In genomic region chr3:17088602-17089313, GRCh38 we compare ENCODE assay signal across 10 cellular contexts.
A peak's percentile ranks its signal among the peaks of the same experiment; 100 is the strongest.
DNase-seq lines count a peak whose midpoint lies in the region; ATAC-seq and TF ChIP-seq lines count a peak whose summit lies in the region.
"Had no signal": no experiment of that assay in that cellular context is flagged by ENCODE, and none has a peak within 500 bp of the region (broad histone marks: within the 10 kb centered on the region; RNA-seq: fewer than 3 reads in every experiment).

No MANE protein-coding gene starts in this region.

- ATAC-seq in T-helper 17 cell (peak; percentile 81), left cardiac atrium (peak; percentile 32 to 57)

- H3K27me3 ChIP-seq in colonic mucosa, result no peaks in the 10 kb centered on the region
- H3K27me3 ChIP-seq: dorsolateral prefrontal cortex had no signal

- H3K27ac Mint-ChIP-seq in T-helper 17 cell, result peak overlapping the region; percentile 96

- no peak overlapping the region for H3K4me3 Mint-ChIP-seq in T-helper 17 cell

- no peaks in the 10 kb centered on the region for H3K4me1 ChIP-seq in colonic mucosa

- no peak overlapping the region for H3K27ac ChIP-seq in colonic mucosa

- intact Hi-C loops in left cardiac atrium (cut with DNase I) (no loop called here), colonic mucosa (cut with DNase I) (no loop called here)

- H3K4me1 Mint-ChIP-seq in T-helper 17 cell, result peaks cover 30% of the 10 kb centered on the region

- no peaks in the 10 kb centered on the region for H3K27me3 Mint-ChIP-seq in T-helper 17 cell

- no peaks in the 10 kb centered on the region for H3K9me3 ChIP-seq in T-helper 17 cell (ENCODE audit: control insufficient read depth, low read length, poor library complexity, severe bottlenecking)
- no peaks in the 10 kb centered on the region for H3K9me3 ChIP-seq in colonic mucosa

- H3K9ac ChIP-seq in colonic mucosa (ENCODE audit: low read depth in 2 of 2, low read length in 2 of 2), result no peak overlapping the region

- DNase-seq in T-helper 17 cell (no peak), left cardiac atrium (peak; percentile 20), NCI-H2081 (lab: John Stamatoyannopoulos, UW) (no peak), NCI-H1417 (lab: John Stamatoyannopoulos, UW) (no peak), colonic mucosa (no peak), NCI-H1436 treated with DMSO at 0.1 percent for 48 hours (lab: John Stamatoyannopoulos, UW) (no peak)
- peak; percentile 20 for DNase-seq in activated T-cell treated with anti-CD3 and anti-CD28 coated beads, Interleukin-2, amount 50 U/mL, for 1 hour
- DNase-seq in stimulated activated CD8-positive, alpha-beta memory T cell treated with anti-CD3 and anti-CD28 coated beads, Interleukin-7, amount 100 ng/mL, for 1 hour (ENCODE audit: low read depth in 2 of 2), result peak; percentile 14 to 18
- DNase-seq: SHP77 had no signal

- no peaks in the 10 kb centered on the region for H3K36me3 ChIP-seq in colonic mucosa

- no peak overlapping the region for H3K4me3 ChIP-seq in colonic mucosa

- H3K36me3 Mint-ChIP-seq in T-helper 17 cell (ENCODE audit: low read depth), result peaks cover 9% of the 10 kb centered on the region

- no peak for TF ChIP-seq CTCF in colonic mucosa (IDR thresholded peaks at IDR 0.05)

Comparison
In these comparisons a context has a peak if more than half of its experiments do, and no peak if none do; other contexts are left out.
1. DNase-seq: peak in activated T-cell treated with anti-CD3 and anti-CD28 coated beads, Interleukin-2, amount 50 U/mL, for 1 hour (single experiment), left cardiac atrium (single experiment) and stimulated activated CD8-positive, alpha-beta memory T cell treated with anti-CD3 and anti-CD28 coated beads, Interleukin-7, amount 100 ng/mL, for 1 hour (2 of 2); none in T-helper 17 cell (0 of 3), NCI-H2081 (0 of 2), NCI-H1417 (0 of 3), colonic mucosa (single experiment) and NCI-H1436 treated with DMSO at 0.1 percent for 48 hours (single experiment).